21 cellular contexts compared by ENCODE assay signal in genomic region chr16:67086829-67087228, GRCh38. TPM values are rescaled to one million over a fixed set of nuclear protein-coding genes. Genes with fewer than 3 reads are reported as not detected.
DNase-seq lines count a peak whose midpoint lies in the region; ATAC-seq and TF ChIP-seq lines count a peak whose summit lies in the region.
"Had no signal": no experiment of that assay in that cellular context is flagged by ENCODE, and none has a peak within 500 bp of the region (broad histone marks: within the 10 kb centered on the region; RNA-seq: fewer than 3 reads in every experiment).

No MANE protein-coding gene starts in this region.

- TF ChIP-seq CTCF in right atrium auricular region (IDR thresholded peaks at IDR 0.05) (no peak), gastrocnemius medialis (IDR thresholded peaks at IDR 0.05 in 4 of 5, conservative IDR thresholded peaks at IDR 0.05 in 1 of 5) (no peak)

- in situ Hi-C loops in gastrocnemius medialis (cut with MboI; ENCODE audit: low sequenced_read_pairs in 4 of 4), result no loop called here

- H3K4me3 ChIP-seq in right atrium auricular region (no peak overlapping the region), gastrocnemius medialis (no peak overlapping the region)
- H3K4me3 ChIP-seq: prostate gland, spleen, vagina had no signal

- no peaks in the 10 kb centered on the region for H3K27me3 ChIP-seq in right atrium auricular region
- no peaks in the 10 kb centered on the region for H3K27me3 ChIP-seq in gastrocnemius medialis
- H3K27me3 ChIP-seq: spleen, vagina had no signal

- H3K4me1 Mint-ChIP-seq in activated T-helper 2 cell treated with anti-CD3 and anti-CD28 coated beads, Interferon-gamma antibody, Interleukin-2, Interleukin-4, amounts not matched to agents 10 μg/mL and 5 μg/mL and 100 μg/mL, durations not matched to agents 14 hours and 24 hours and 36 hours (ENCODE audit: low read depth), result peaks cover 13% of the 10 kb centered on the region
- H3K4me1 Mint-ChIP-seq: WTC11 had no signal

- H3K9me3 Mint-ChIP-seq in activated T-helper 2 cell treated with anti-CD3 and anti-CD28 coated beads, Interferon-gamma antibody, Interleukin-2, Interleukin-4, amounts not matched to agents 10 μg/mL and 5 μg/mL and 100 μg/mL, durations not matched to agents 14 hours and 24 hours and 36 hours, result no peaks in the 10 kb centered on the region
- H3K9me3 Mint-ChIP-seq: activated CD8-positive, alpha-beta T cell treated with anti-CD3 and anti-CD28 coated beads for 36 hours; memory B cell; WTC11 had no signal

- ATAC-seq in Right ventricle myocardium inferior (peak; percentile 65), gastrocnemius medialis (peak; percentile 69 to 90)
- ATAC-seq: activated CD8-positive, alpha-beta T cell treated with anti-CD3 and anti-CD28 coated beads for 36 hours; WTC11 had no signal

- POLR2A ChIA-PET in HEK293T (lab: Yijun Ruan, JAX), result no interaction called here

- TF ChIP-seq POLR2A in gastrocnemius medialis (IDR thresholded peaks at IDR 0.05), result no peak

- H3K27ac ChIP-seq in right atrium auricular region (no peak overlapping the region), gastrocnemius medialis (peak overlapping the region; percentile 3 to 58 (median 14))
- H3K27ac ChIP-seq: epithelial cell of prostate, prostate gland, vagina had no signal

- no peak overlapping the region for H3K4me3 Mint-ChIP-seq in activated T-helper 2 cell treated with anti-CD3 and anti-CD28 coated beads, Interferon-gamma antibody, Interleukin-2, Interleukin-4, amounts not matched to agents 10 μg/mL and 5 μg/mL and 100 μg/mL, durations not matched to agents 14 hours and 24 hours and 36 hours (ENCODE audit: low read depth)
- H3K4me3 Mint-ChIP-seq: activated CD8-positive, alpha-beta T cell treated with anti-CD3 and anti-CD28 coated beads for 36 hours; memory B cell; WTC11 had no signal

- H3K36me3 ChIP-seq in right atrium auricular region, result no peaks in the 10 kb centered on the region
- H3K36me3 ChIP-seq in gastrocnemius medialis, result peaks cover 0 to 3% of the 10 kb centered on the region in 2 donors
- H3K36me3 ChIP-seq: prostate gland had no signal

- H3K36me3 Mint-ChIP-seq in activated T-helper 2 cell treated with anti-CD3 and anti-CD28 coated beads, Interferon-gamma antibody, Interleukin-2, Interleukin-4, amounts not matched to agents 10 μg/mL and 5 μg/mL and 100 μg/mL, durations not matched to agents 14 hours and 24 hours and 36 hours (ENCODE audit: low read depth), result peaks cover 41% of the 10 kb centered on the region
- H3K36me3 Mint-ChIP-seq: WTC11 had no signal

- H3K27ac Mint-ChIP-seq in activated T-helper 2 cell treated with anti-CD3 and anti-CD28 coated beads, Interferon-gamma antibody, Interleukin-2, Interleukin-4, amounts not matched to agents 10 μg/mL and 5 μg/mL and 100 μg/mL, durations not matched to agents 14 hours and 24 hours and 36 hours, result peak overlapping the region; percentile 1
- H3K27ac Mint-ChIP-seq: activated CD8-positive, alpha-beta T cell treated with anti-CD3 and anti-CD28 coated beads for 36 hours; memory B cell; WTC11 had no signal

- no peaks in the 10 kb centered on the region for H3K9me3 ChIP-seq in right atrium auricular region
- H3K9me3 ChIP-seq in gastrocnemius medialis, result no peaks in the 10 kb centered on the region
- H3K9me3 ChIP-seq: prostate gland, spleen, vagina had no signal

- DNase-seq in Right ventricle myocardium inferior (ENCODE audit: missing footprints) (no peak), right atrium auricular region (ENCODE audit: low spot score) (no peak), fibroblast of the conjunctiva (ENCODE audit: low read depth) (peak; percentile 14), gastrocnemius medialis (peak in 1 of 2 donors; percentile 27), HEK293T (ENCODE audit: extremely low spot score) (no peak), NCI-H524 treated with DMSO at 0.1 percent for 48 hours (lab: John Stamatoyannopoulos, UW) (no peak)
- no peak for DNase-seq in activated T-helper 2 cell treated with anti-CD3 and anti-CD28 coated beads, Interferon-gamma antibody, Interleukin-2, Interleukin-4, amounts not matched to agents 10 μg/mL and 5 μg/mL and 100 μg/mL, durations not matched to agents 14 hours and 24 hours and 36 hours (ENCODE audit: low spot score)
- DNase-seq in stimulated activated CD4-positive, alpha-beta T cell treated with anti-CD3 and anti-CD28 coated beads, Interleukin-1b, Interleukin-23, amount 100 ng/mL, for 48 hours, result no peak
- DNase-seq: activated CD8-positive, alpha-beta T cell treated with anti-CD3 and anti-CD28 coated beads for 36 hours; activated T-cell treated with anti-CD3 and anti-CD28 coated beads, Interleukin-2, amount 50 U/mL, for 48 hours; COR-L47; DND-41; HCEC 1CT; NCI-H1436 treated with DMSO at 0.1 percent for 48 hours; SHP77 treated with DMSO at 0.1 percent for 48 hours; spleen had no signal

- H3K27me3 Mint-ChIP-seq in activated T-helper 2 cell treated with anti-CD3 and anti-CD28 coated beads, Interferon-gamma antibody, Interleukin-2, Interleukin-4, amounts not matched to agents 10 μg/mL and 5 μg/mL and 100 μg/mL, durations not matched to agents 14 hours and 24 hours and 36 hours (ENCODE audit: low read depth), result no peaks in the 10 kb centered on the region
- H3K27me3 Mint-ChIP-seq: activated CD8-positive, alpha-beta T cell treated with anti-CD3 and anti-CD28 coated beads for 36 hours; memory B cell had no signal

- H3K4me1 ChIP-seq in right atrium auricular region (no peaks in the 10 kb centered on the region), gastrocnemius medialis (peaks cover 27 to 55% of the 10 kb centered on the region in 2 donors)
- H3K4me1 ChIP-seq: prostate gland had no signal

- intact Hi-C loops in Right ventricle myocardium inferior (cut with DNase I) (no loop called here), gastrocnemius medialis (cut with DNase I; ENCODE audit: low total_unique reads) (no loop called here)
- intact Hi-C loops in activated T-helper 2 cell treated with anti-CD3 and anti-CD28 coated beads, Interferon-gamma antibody, Interleukin-2, Interleukin-4, amounts not matched to agents 10 μg/mL and 5 μg/mL and 100 μg/mL, durations not matched to agents 14 hours and 24 hours and 36 hours (cut with micrococcal nuclease), result no loop called here

- CTCF ChIA-PET in HEK293T (lab: Yijun Ruan, JAX), result interaction anchor here (1.4 kb wide), 1 partner anchor 14 kb away, joined by 4 read pairs; no protein-coding TSS in a partner anchor

TF ChIP-seq in HEK293T, 16 proteins besides CTCF, POLR2A, EP300 and RAD21:
- TF ChIP-seq BHLHE40 (IDR thresholded peaks at IDR 0.05; ENCODE audit: borderline replicate concordance) (no peak), FOXK2 (IDR thresholded peaks at IDR 0.05) (no peak), FOXM1 (IDR thresholded peaks at IDR 0.05; ENCODE audit: borderline replicate concordance) (no peak), TARDBP (IDR thresholded peaks at IDR 0.05) (no peak), ELF4 (IDR thresholded peaks at IDR 0.05) (no peak), ARNT (IDR thresholded peaks at IDR 0.05) (no peak), HDGF (IDR thresholded peaks at IDR 0.05; ENCODE audit: borderline replicate concordance) (no peak), SUZ12 (IDR thresholded peaks at IDR 0.05) (no peak), SP1 (IDR thresholded peaks at IDR 0.05) (no peak), L3MBTL2 (conservative IDR thresholded peaks at IDR 0.05) (no peak), CTBP1 (IDR thresholded peaks at IDR 0.05; ENCODE audit: borderline replicate concordance) (no peak), NFRKB (IDR thresholded peaks at IDR 0.05) (no peak), LEF1 (IDR thresholded peaks at IDR 0.05; ENCODE audit: borderline replicate concordance) (no peak), ZNF384 (IDR thresholded peaks at IDR 0.05) (no peak), FOXA1 (IDR thresholded peaks at IDR 0.05) (no peak)
- TF ChIP-seq, protein P1, sequence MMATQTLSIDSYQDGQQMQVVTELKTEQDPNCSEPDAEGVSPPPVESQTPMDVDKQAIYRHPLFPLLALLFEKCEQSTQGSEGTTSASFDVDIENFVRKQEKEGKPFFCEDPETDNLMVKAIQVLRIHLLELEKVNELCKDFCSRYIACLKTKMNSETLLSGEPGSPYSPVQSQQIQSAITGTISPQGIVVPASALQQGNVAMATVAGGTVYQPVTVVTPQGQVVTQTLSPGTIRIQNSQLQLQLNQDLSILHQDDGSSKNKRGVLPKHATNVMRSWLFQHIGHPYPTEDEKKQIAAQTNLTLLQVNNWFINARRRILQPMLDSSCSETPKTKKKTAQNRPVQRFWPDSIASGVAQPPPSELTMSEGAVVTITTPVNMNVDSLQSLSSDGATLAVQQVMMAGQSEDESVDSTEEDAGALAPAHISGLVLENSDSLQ (IDR thresholded peaks at IDR 0.05), result no peak

RNA-seq across cellular contexts. Expression of gene PHAF1, which starts 22.9 kb away (rescaled TPM):
- total RNA-seq in Right ventricle myocardium inferior (10.8 TPM), right atrium auricular region (10 to 100 TPM; 10.3 TPM), gastrocnemius medialis (10 to 100 TPM; 23.3 to 63.4 (median 48.9) TPM)
- total RNA-seq in activated T-helper 2 cell treated with anti-CD3 and anti-CD28 coated beads, Interferon-gamma antibody, Interleukin-2, Interleukin-4, amounts not matched to agents 10 μg/mL and 5 μg/mL and 100 μg/mL, durations not matched to agents 14 hours and 24 hours and 36 hours, result 17.4 and 17.8 TPM in 2 replicates

RNA-seq across cellular contexts. Expression of gene CBFB, which starts 57.9 kb away (rescaled TPM):
- total RNA-seq in Right ventricle myocardium inferior (22.0 TPM), right atrium auricular region (10 to 100 TPM; 25.7 to 49.3 TPM), gastrocnemius medialis (100 to 1,000 TPM in 2 of 4 donors, 10 to 100 TPM in 2; 38.9 to 105 (median 96.5) TPM)
- 156 and 159 TPM in 2 replicates for total RNA-seq in activated T-helper 2 cell treated with anti-CD3 and anti-CD28 coated beads, Interferon-gamma antibody, Interleukin-2, Interleukin-4, amounts not matched to agents 10 μg/mL and 5 μg/mL and 100 μg/mL, durations not matched to agents 14 hours and 24 hours and 36 hours

Comparison
In these comparisons a context has a peak if more than half of its experiments do, and no peak if none do; other contexts are left out.
1. H3K27ac ChIP-seq: peak in gastrocnemius medialis (4 of 4); none in right atrium auricular region (0 of 2).